30 cellular contexts compared by ENCODE assay signal in genomic region chr18:76338619-76339245, GRCh38.
"Had no signal": no experiment of that assay in that cellular context is flagged by ENCODE, and none has a peak within 500 bp of the region (broad histone marks: within the 10 kb centered on the region; RNA-seq: fewer than 3 reads in every experiment).

No MANE protein-coding gene starts in this region.

- H3K4me3 ChIP-seq: adrenal gland, body of pancreas, breast epithelium had no signal

- H3K27ac Mint-ChIP-seq: activated B cell treated with CpG ODN at 0.5 μM for 24 hours; activated CD4-positive, alpha-beta memory T cell treated with anti-CD3 and anti-CD28 coated beads for 36 hours; activated naive CD4-positive, alpha-beta T cell treated with anti-CD3 and anti-CD28 coated beads for 36 hours; activated naive CD4-positive, alpha-beta T cell treated with anti-CD3 and anti-CD28 coated beads, Interleukin-2, amount 50 U/mL, for 72 hours; activated T-helper 1 cell treated with anti-CD3 and anti-CD28 coated beads, Interleukin-12 subunit alpha, Interleukin-12 subunit beta, Interleukin-2, Interleukin-4 antibody, amounts not matched to agents 30 ng/mL and 10 ng/mL and 1 ng/mL, durations not matched to agents 14 hours and 24 hours and 36 hours had no signal

- H3K4me1 ChIP-seq: adrenal gland, body of pancreas, breast epithelium had no signal

- H3K36me3 ChIP-seq: adrenal gland, breast epithelium had no signal

- H3K27ac ChIP-seq: adrenal gland, body of pancreas, breast epithelium, VCaP had no signal

- H3K4me3 Mint-ChIP-seq: activated B cell treated with CpG ODN at 0.5 μM for 24 hours; activated CD4-positive, alpha-beta memory T cell treated with anti-CD3 and anti-CD28 coated beads for 36 hours; activated naive CD4-positive, alpha-beta T cell treated with anti-CD3 and anti-CD28 coated beads for 36 hours; activated T-cell treated with anti-CD3 and anti-CD28 coated beads, Interleukin-2, amount 50 U/mL, for 4 hours; activated T-helper 1 cell treated with anti-CD3 and anti-CD28 coated beads, Interleukin-12 subunit alpha, Interleukin-12 subunit beta, Interleukin-2, Interleukin-4 antibody, amounts not matched to agents 30 ng/mL and 10 ng/mL and 1 ng/mL, durations not matched to agents 14 hours and 24 hours and 36 hours had no signal

- ATAC-seq: activated naive CD4-positive, alpha-beta T cell treated with anti-CD3 and anti-CD28 coated beads, Interleukin-2, amount 50 U/mL, for 72 hours; activated T-cell treated with anti-CD3 and anti-CD28 coated beads, Interleukin-2, amount 50 U/mL, for 4 hours; body of pancreas had no signal

- DNase-seq: activated B cell treated with CpG ODN at 0.5 μM for 24 hours; activated CD4-positive, alpha-beta memory T cell treated with anti-CD3 and anti-CD28 coated beads for 36 hours; activated CD4-positive, alpha-beta T cell treated with anti-CD3 and anti-CD28 coated beads for 4 hours; activated CD4-positive, alpha-beta T cell treated with anti-CD3 and anti-CD28 coated beads, Interleukin-2, amount 50 U/mL, for 1 hour; activated CD4-positive, CD25-positive, alpha-beta regulatory T cell treated with anti-CD3 and anti-CD28 coated beads, Interleukin-2, amount 50 U/mL, for 72 hours; activated CD8-positive, alpha-beta memory T cell treated with anti-CD3 and anti-CD28 coated beads, Interleukin-2, amount 50 U/mL, for 4 hours; activated gamma-delta T cell treated with Interleukin-2 at 50 U/mL for 16 hours; activated naive CD4-positive, alpha-beta T cell treated with anti-CD3 and anti-CD28 coated beads for 36 hours; activated T-cell treated with anti-CD3 and anti-CD28 coated beads for 4 hours; activated T-cell treated with anti-CD3 and anti-CD28 coated beads, Interleukin-2, amount 50 U/mL, for 4 hours; body of pancreas; caudate nucleus; NCI-H1048; NCI-H1436 treated with DMSO at 0.1 percent for 48 hours; NCI-H1694 treated with DMSO at 0.1 percent for 48 hours; NCI-H2029; NCI-H345; NCI-H524 treated with DMSO at 0.1 percent for 48 hours; NK-92 treated with Interleukin-12 subunit alpha and Interleukin-12 subunit beta, amount 100 ng/mL, for 24 hours; Right ventricle myocardium superior; SW 1271; T-helper 1 cell; T-helper 2 cell; T-helper 9 cell had no signal

- H3K36me3 Mint-ChIP-seq: activated CD4-positive, alpha-beta memory T cell treated with anti-CD3 and anti-CD28 coated beads for 36 hours had no signal

- FAIRE-seq: astrocyte had no signal

- H3K9me3 ChIP-seq: adrenal gland, body of pancreas had no signal

- H3K4me1 Mint-ChIP-seq: activated B cell treated with CpG ODN at 0.5 μM for 24 hours had no signal

- H3K9me3 Mint-ChIP-seq: activated naive CD4-positive, alpha-beta T cell treated with anti-CD3 and anti-CD28 coated beads, Interleukin-2, amount 50 U/mL, for 72 hours; activated T-helper 1 cell treated with anti-CD3 and anti-CD28 coated beads, Interleukin-12 subunit alpha, Interleukin-12 subunit beta, Interleukin-2, Interleukin-4 antibody, amounts not matched to agents 30 ng/mL and 10 ng/mL and 1 ng/mL, durations not matched to agents 14 hours and 24 hours and 36 hours had no signal

- H3K27me3 Mint-ChIP-seq: activated B cell treated with CpG ODN at 0.5 μM for 24 hours had no signal

- H3K27me3 ChIP-seq: adrenal gland, body of pancreas, breast epithelium had no signal
